Comparison of ENCODE assay signal across 11 cellular contexts in the genomic region with DNA sequence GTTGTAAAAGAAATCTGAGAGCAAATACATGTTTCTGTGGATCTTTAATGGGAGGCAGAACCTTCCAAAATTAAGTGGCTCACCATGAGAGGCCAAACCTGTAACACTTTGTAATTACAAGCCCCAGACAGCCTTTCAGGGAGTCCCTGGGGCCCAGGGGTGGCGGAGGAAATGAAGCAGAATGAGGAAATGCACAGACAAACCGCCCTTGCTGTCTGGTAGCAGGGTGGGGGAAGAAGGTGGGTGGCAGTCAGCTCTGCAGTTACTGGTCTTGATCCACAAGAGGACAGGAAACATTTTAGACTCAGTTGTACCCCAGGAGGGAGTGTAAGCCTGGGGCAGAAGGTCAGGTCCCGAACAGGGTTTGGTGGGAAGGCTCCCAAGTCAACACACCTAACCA. TPM values are rescaled to one million over a fixed set of nuclear protein-coding genes. Genes with fewer than 3 reads are reported as not detected.
A peak's percentile ranks its signal among the peaks of the same experiment; 100 is the strongest.
DNase-seq lines count a peak whose midpoint lies in the region; ATAC-seq and TF ChIP-seq lines count a peak whose summit lies in the region.
"Had no signal": no experiment of that assay in that cellular context is flagged by ENCODE, and none has a peak within 500 bp of the region (broad histone marks: within the 10 kb centered on the region; RNA-seq: fewer than 3 reads in every experiment).

No MANE protein-coding gene starts in this region.

- no peaks in the 10 kb centered on the region for H3K9me3 Mint-ChIP-seq in immature natural killer cell
- no peaks in the 10 kb centered on the region for H3K9me3 Mint-ChIP-seq in mesothelial cell of epicardium

- DNase-seq in HL-60 (ENCODE audit: low read depth in 1 of 2, low spot score in 1 of 2) (peak in 1 of 2 experiments; percentile 77), immature natural killer cell (peak in 2 of 3 donors; percentile 13 to 21), superior temporal gyrus (ENCODE audit: extremely low spot score) (no peak), mesothelial cell of epicardium (ENCODE audit: low spot score in 2 of 2, unreplicated experiment in 2 of 2) (no peak), dermis blood vessel endothelial cell (no peak), RKO (ENCODE audit: low spot score) (no peak)
- DNase-seq: activated naive CD4-positive, alpha-beta T cell treated with anti-CD3 and anti-CD28 coated beads, Interleukin-2, amount 50 U/mL, for 16 hours; pancreas had no signal

- ATAC-seq in GM18858 (IDR thresholded peaks at IDR 0.05; ENCODE audit: unreplicated experiment) (peak; percentile 78), GM21737 (IDR thresholded peaks at IDR 0.05; ENCODE audit: unreplicated experiment) (peak; percentile 70)
- ATAC-seq: Panc1, pancreas had no signal

- no peak overlapping the region for H3K4me3 ChIP-seq in HL-60 (replicated peaks; ENCODE audit: insufficient read depth, low read length)
- H3K4me3 ChIP-seq: pancreas had no signal

- peak overlapping the region; percentile 5 to 65 (median 46) for H3K27ac Mint-ChIP-seq in immature natural killer cell
- H3K27ac Mint-ChIP-seq in mesothelial cell of epicardium, result no peak overlapping the region

- H3K36me3 Mint-ChIP-seq in immature natural killer cell (no peaks in the 10 kb centered on the region), mesothelial cell of epicardium (no peaks in the 10 kb centered on the region)

- TF ChIP-seq CTCF in HL-60 (IDR thresholded peaks at IDR 0.05; ENCODE audit: insufficient read depth, low read length) (no peak), mesothelial cell of epicardium (IDR thresholded peaks at IDR 0.05; ENCODE audit: unreplicated experiment) (no peak)

- H3K27me3 Mint-ChIP-seq in immature natural killer cell (ENCODE audit: low read depth in 3 of 3) (peaks cover 0 to 3% (median 0%) of the 10 kb centered on the region in 3 donors), mesothelial cell of epicardium (ENCODE audit: low read depth) (peaks cover 8% of the 10 kb centered on the region)

- H3K4me3 Mint-ChIP-seq in immature natural killer cell (peak overlapping the region in 1 of 5 donors; percentile 34), mesothelial cell of epicardium (no peak overlapping the region)

- peak overlapping the region; percentile 82 for H3K27ac ChIP-seq in HL-60 (replicated peaks)
- H3K27ac ChIP-seq: pancreas had no signal

- H3K4me1 Mint-ChIP-seq in immature natural killer cell (peaks cover 17 to 23% of the 10 kb centered on the region in 2 donors), mesothelial cell of epicardium (peaks cover 3% of the 10 kb centered on the region)

- H3K27me3 ChIP-seq in HL-60 (ENCODE audit: insufficient read depth, poor library complexity, severe bottlenecking), result no peaks in the 10 kb centered on the region
- H3K27me3 ChIP-seq: pancreas had no signal

RNA-seq across cellular contexts. Expression of a gene that starts 6.5 kb away (rescaled TPM):
- not detected for polyA plus RNA-seq in immature natural killer cell
- 0.25 TPM in 1 of 3 replicates, not detected in the others for total RNA-seq in mesothelial cell of epicardium
- under 0.01 TPM in 1 of 2 replicates, not detected in the other for total RNA-seq in dermis blood vessel endothelial cell
- total RNA-seq: pancreas had no signal
- polyA plus RNA-seq: pancreas had no signal

RNA-seq across cellular contexts. Expression of a gene that starts 46.0 kb away (rescaled TPM):
- polyA plus RNA-seq in immature natural killer cell, result 10 to 100 TPM; 48.8 to 69.1 (median 51.4) TPM
- total RNA-seq in mesothelial cell of epicardium, result 22.6 to 25.7 TPM (median 23.3 TPM) in 3 replicates
- 35.7 and 41.5 TPM in 2 replicates for total RNA-seq in dermis blood vessel endothelial cell

Comparison
In these comparisons a context has a peak if more than half of its experiments do, and no peak if none do; other contexts are left out.
1. DNase-seq: peak in immature natural killer cell (2 of 3); none in superior temporal gyrus (single experiment), mesothelial cell of epicardium (0 of 2), dermis blood vessel endothelial cell (single experiment) and RKO (single experiment).